Comparison of ENCODE assay signal across 22 cellular contexts in genomic region chr5:154482528-154483449, GRCh38. TPM values are rescaled to one million over a fixed set of nuclear protein-coding genes. Genes with fewer than 3 reads are reported as not detected.
DNase-seq lines count a peak whose midpoint lies in the region; ATAC-seq, FAIRE-seq and TF ChIP-seq lines count a peak whose summit lies in the region.
"Had no signal": no experiment of that assay in that cellular context is flagged by ENCODE, and none has a peak within 500 bp of the region (broad histone marks: within the 10 kb centered on the region; RNA-seq: fewer than 3 reads in every experiment).

No MANE protein-coding gene starts in this region.

- no peak overlapping the region for H4K8ac ChIP-seq in H1 (ENCODE audit: extremely low read depth, insufficient read depth, low read length)

- H2AK5ac ChIP-seq in H1 (ENCODE audit: low read depth, low read length): no peak overlapping the region; the same call in 1 of the 2 replicates

- TF ChIP-seq POLR2A in H1 (IDR thresholded peaks at IDR 0.05; ENCODE audit: control extremely low read depth in 1 of 2, low read depth in 2 of 2, low read length in 2 of 2): no peak

- DNase-seq in natural killer cell treated with Interleukin-12 subunit alpha and Interleukin-12 subunit beta and Interleukin-15 and Interleukin-18, amount 100 ng/mL, for 72 hours (ENCODE audit: low spot score): peak; percentile 13
- DNase-seq in natural killer cell: no peak
- DNase-seq in H1 (ENCODE audit: low read depth in 1 of 2, low spot score in 2 of 2): peak in 1 of 2 experiments; percentile 54
- DNase-seq in type B pancreatic cell (ENCODE audit: extremely low spot score, unreplicated experiment): no peak
- DNase-seq in GF-D8 (lab: John Stamatoyannopoulos, UW): no peak
- DNase-seq in T-helper 2 cell: no peak
- DNase-seq: activated effector memory CD4-positive, alpha-beta T cell treated with anti-CD3 and anti-CD28 coated beads, Interleukin-2, amount 50 U/mL, for 16 hours; aorta; COR-L47; foreskin keratinocyte; HCEC 1CT; lower lobe of right lung; MV-4-11; NCI-H2081 treated with DMSO at 0.1 percent for 48 hours; NCI-H774; Peyer's patch; stimulated activated CD4-positive, alpha-beta T cell treated with anti-CD3 and anti-CD28 coated beads, Interleukin-4, amount 100 ng/mL, for 4 hours; testis had no signal

- H3K4ac ChIP-seq in H1 (replicated peaks; ENCODE audit: insufficient read length, low read depth, low read length): no peak overlapping the region

- intact Hi-C loops in natural killer cell (cut with micrococcal nuclease): no loop called here

- H3K27me3 ChIP-seq in H1 (replicated peaks in 1 of 4; ENCODE audit: control insufficient read depth in 3 of 4, extremely low read depth in 1 of 4, insufficient read depth in 3 of 4, low read length in 3 of 4) (peaks cover 88 to 99% (median 94%) of the 10 kb centered on the region in 4 experiments), muscle layer of colon (ENCODE audit: control insufficient read depth in 1 of 2, insufficient read depth in 2 of 2, low read length in 2 of 2) (peaks cover 31 to 62% of the 10 kb centered on the region in 2 donors)
- H3K27me3 ChIP-seq: testis had no signal

- H3K18ac ChIP-seq in H1 (ENCODE audit: extremely low read depth, low read length): no peak overlapping the region; the same call in 1 of the 2 replicates

- no peak overlapping the region for H2BK120ac ChIP-seq in H1 (replicated peaks; ENCODE audit: low read depth, low read length)

- H3K27ac ChIP-seq in H1 (ENCODE audit: low read depth, low read length) (no peak overlapping the region), muscle layer of colon (ENCODE audit: low read depth, low read length) (peak overlapping the region; percentile 59)
- H3K27ac ChIP-seq: foreskin keratinocyte, lower lobe of right lung, neutrophil, testis had no signal

- H3K9me3 ChIP-seq in H1 (ENCODE audit: insufficient read depth in 2 of 2, low read depth in 1 of 2, low read length in 1 of 2): no peaks in the 10 kb centered on the region
- H3K9me3 ChIP-seq in muscle layer of colon (ENCODE audit: low read length): no peaks in the 10 kb centered on the region
- H3K9me3 ChIP-seq: lower lobe of right lung, neutrophil, Peyer's patch, testis had no signal

- H3K4me3 ChIP-seq in H1 (ENCODE audit: extremely low read depth in 1 of 4, insufficient read depth in 2 of 4, low read depth in 3 of 4, low read length in 4 of 4): peak overlapping the region in 2 of 4 experiments; percentile 4 to 35; a peak in 3 of 8 replicates
- peak overlapping the region in 1 of 2 donors; percentile 32 for H3K4me3 ChIP-seq in muscle layer of colon (ENCODE audit: low read depth in 1 of 2, low read length in 2 of 2)
- H3K4me3 ChIP-seq: lower lobe of right lung, Peyer's patch, testis had no signal

- H3K9ac ChIP-seq in H1 (replicated peaks in 1 of 4; ENCODE audit: extremely low read depth in 1 of 4, low read depth in 3 of 4, low read length in 3 of 4) (no peak overlapping the region), muscle layer of colon (ENCODE audit: low read length) (peak overlapping the region; percentile 12)

- no peak for FAIRE-seq in H1 (lab: Jason Lieb, UNC)
- FAIRE-seq: G401.6 had no signal

- H2BK20ac ChIP-seq in H1 (ENCODE audit: low read length): no peak overlapping the region

- H3K4me1 ChIP-seq in H1 (replicated peaks in 1 of 4; ENCODE audit: control insufficient read depth in 3 of 4, insufficient read depth in 4 of 4, low read length in 3 of 4) (peaks cover 22 to 59% (median 34%) of the 10 kb centered on the region in 4 experiments), muscle layer of colon (ENCODE audit: insufficient read depth, low read length) (peaks cover 63% of the 10 kb centered on the region)
- H3K4me1 ChIP-seq: foreskin keratinocyte had no signal

- no peak overlapping the region for H3K27ac Mint-ChIP-seq in natural killer cell treated with Interleukin-12 subunit alpha and Interleukin-12 subunit beta and Interleukin-15 and Interleukin-18, amount 100 ng/mL, for 72 hours
- H3K27ac Mint-ChIP-seq in natural killer cell (no peak overlapping the region), type B pancreatic cell (peak overlapping the region; percentile 45)

- no peak overlapping the region for H4K5ac ChIP-seq in H1 (ENCODE audit: insufficient read length, low read depth, low read length)

- no peaks in the 10 kb centered on the region for H3K79me1 ChIP-seq in H1 (ENCODE audit: low read depth, low read length)

- no peak for ATAC-seq in natural killer cell treated with Interleukin-12 subunit alpha and Interleukin-12 subunit beta and Interleukin-15 and Interleukin-18, amount 100 ng/mL, for 72 hours
- ATAC-seq in natural killer cell (no peak), GM19455 (IDR thresholded peaks at IDR 0.05; ENCODE audit: unreplicated experiment) (no peak)
- ATAC-seq: foreskin keratinocyte, lower lobe of right lung had no signal

- TF ChIP-seq RAD21 in H1 (IDR thresholded peaks at IDR 0.05 in 1 of 2, conservative IDR thresholded peaks at IDR 0.05 in 1 of 2; ENCODE audit: low read depth in 2 of 2, low read length in 2 of 2): no peak

- H3K27me3 Mint-ChIP-seq in natural killer cell treated with Interleukin-12 subunit alpha and Interleukin-12 subunit beta and Interleukin-15 and Interleukin-18, amount 100 ng/mL, for 72 hours: peaks cover 68 to 85% of the 10 kb centered on the region in 2 donors
- H3K27me3 Mint-ChIP-seq in natural killer cell (ENCODE audit: low read depth in 2 of 2) (peaks cover 72 to 82% of the 10 kb centered on the region in 2 donors), type B pancreatic cell (peaks cover 96% of the 10 kb centered on the region)

- no peak overlapping the region for H4K91ac ChIP-seq in H1 (replicated peaks; ENCODE audit: insufficient read length, low read length)

- H3K9me3 Mint-ChIP-seq in natural killer cell treated with Interleukin-12 subunit alpha and Interleukin-12 subunit beta and Interleukin-15 and Interleukin-18, amount 100 ng/mL, for 72 hours: no peaks in the 10 kb centered on the region
- no peaks in the 10 kb centered on the region for H3K9me3 Mint-ChIP-seq in natural killer cell
- H3K9me3 Mint-ChIP-seq in type B pancreatic cell: no peaks in the 10 kb centered on the region

- POLR2A ChIA-PET in H1 (lab: Charles Lee; ENCODE audit: partially characterized antibody): interaction anchor here (0.7 to 3.5 kb wide), 3 partner anchors 9 to 376 kb away, joined by 3 to 16 read pairs (median 4); partner anchors contain the start of gene CNOT8

- H3K4me3 Mint-ChIP-seq in natural killer cell treated with Interleukin-12 subunit alpha and Interleukin-12 subunit beta and Interleukin-15 and Interleukin-18, amount 100 ng/mL, for 72 hours: no peak overlapping the region
- no peak overlapping the region for H3K4me3 Mint-ChIP-seq in natural killer cell
- peak overlapping the region; percentile 79 for H3K4me3 Mint-ChIP-seq in type B pancreatic cell

- no peak for TF ChIP-seq EP300 in H1 (IDR thresholded peaks at IDR 0.05; ENCODE audit: borderline replicate concordance in 1 of 2, low read depth in 2 of 2, low read length in 2 of 2)

- H4K20me1 ChIP-seq in H1 (replicated peaks in 1 of 2; ENCODE audit: control insufficient read depth in 1 of 2, insufficient read depth in 2 of 2, low read length in 2 of 2): peaks cover 8 to 38% of the 10 kb centered on the region in 2 experiments

- peaks cover 3% of the 10 kb centered on the region; the same call in 1 of the 2 replicates for H3K23me2 ChIP-seq in H1 (ENCODE audit: low read depth, low read length)

- H3K79me2 ChIP-seq in H1 (ENCODE audit: control insufficient read depth in 1 of 2, insufficient read depth in 2 of 2, low read length in 2 of 2): no peaks in the 10 kb centered on the region

- no peaks in the 10 kb centered on the region for H3K36me3 Mint-ChIP-seq in natural killer cell treated with Interleukin-12 subunit alpha and Interleukin-12 subunit beta and Interleukin-15 and Interleukin-18, amount 100 ng/mL, for 72 hours
- no peaks in the 10 kb centered on the region for H3K36me3 Mint-ChIP-seq in natural killer cell
- H3K36me3 Mint-ChIP-seq in type B pancreatic cell: no peaks in the 10 kb centered on the region

- H2BK5ac ChIP-seq in H1 (ENCODE audit: low read depth, low read length): no peak overlapping the region

- H3K36me3 ChIP-seq in H1 (ENCODE audit: control insufficient read depth in 2 of 4, insufficient read depth in 4 of 4, low read length in 3 of 4): peaks cover 0 to 4% (median 0%) of the 10 kb centered on the region in 4 experiments; a peak in 1 of 8 replicates
- no peaks in the 10 kb centered on the region for H3K36me3 ChIP-seq in muscle layer of colon (ENCODE audit: insufficient read depth, low read length)
- H3K36me3 ChIP-seq: lower lobe of right lung, neutrophil, Peyer's patch had no signal

- H2BK15ac ChIP-seq in H1 (ENCODE audit: low read length): no peak overlapping the region

- no peak overlapping the region for H3K14ac ChIP-seq in H1 (ENCODE audit: insufficient read length)

- H3K4me2 ChIP-seq in H1 (ENCODE audit: insufficient read depth in 1 of 2, low read depth in 2 of 2, low read length in 2 of 2): peak overlapping the region; percentile 58 to 79

- TF ChIP-seq CTCF in natural killer cell (IDR thresholded peaks at IDR 0.05) (no peak), H1 (IDR thresholded peaks at IDR 0.05; ENCODE audit: control extremely low read depth in 1 of 3, insufficient read depth in 1 of 3, low read depth in 1 of 3, low read length in 3 of 3) (no peak), type B pancreatic cell (conservative IDR thresholded peaks at IDR 0.05) (no peak)

- no peak overlapping the region for H3K23ac ChIP-seq in H1 (ENCODE audit: insufficient read length)

- 4% methylated on average over 49 of the region's 49 CpGs; no CpG with 5 or more reads in 1 of the 2 experiments for WGBS in H1 (ENCODE audit: extremely low coverage in 1 of 2, insufficient coverage in 1 of 2, insufficient read length in 1 of 2, insufficient replicate concordance in 2 of 2, low coverage in 1 of 2, low lambda C conversion rate in 2 of 2, missing lambda C conversion rate in 1 of 2), 2 experiments

- H2AFZ ChIP-seq in H1 (ENCODE audit: low read length): no peak overlapping the region

- H3K56ac ChIP-seq in H1 (replicated peaks; ENCODE audit: insufficient read length, low read depth, low read length): no peak overlapping the region

- H3K4me1 Mint-ChIP-seq in natural killer cell treated with Interleukin-12 subunit alpha and Interleukin-12 subunit beta and Interleukin-15 and Interleukin-18, amount 100 ng/mL, for 72 hours (ENCODE audit: low read depth in 2 of 2): peaks cover 13 to 20% of the 10 kb centered on the region in 2 donors
- H3K4me1 Mint-ChIP-seq in natural killer cell (peaks cover 0 to 14% of the 10 kb centered on the region in 2 donors), type B pancreatic cell (ENCODE audit: unreplicated experiment) (peaks cover 59% of the 10 kb centered on the region)

- no peak overlapping the region for H2BK12ac ChIP-seq in H1 (ENCODE audit: low read depth, low read length)

- CTCF ChIA-PET in H1 (lab: Charles Lee; ENCODE audit: partially characterized antibody): interaction anchor here (2.1 to 6.4 kb wide), 5 partner anchors 9 to 128 kb away, joined by 16 to 61 read pairs (median 18); no protein-coding TSS in a partner anchor

RNA-seq across cellular contexts. Expression of gene HAND1, which starts 4.8 kb away (rescaled TPM):
- not detected for total RNA-seq in natural killer cell treated with Interleukin-12 subunit alpha and Interleukin-12 subunit beta and Interleukin-15 and Interleukin-18, amount 100 ng/mL, for 72 hours
- total RNA-seq in natural killer cell (not detected), type B pancreatic cell (ENCODE audit: low replicate concordance) (2.4 and 17.9 TPM in 2 replicates)
- total RNA-seq in H1 (2021; fragmentation: NEBNext Ultra II Directional; extraction: Animal tissue kit (Norgen Biotek cat#: 25700)): not detected in 2 replicates
- 0.06 TPM in 1 of 2 replicates, not detected in the other for polyA plus RNA-seq in H1 (2011; rRNA removed)
- polyA plus RNA-seq in H1 (2011; cell fraction: cytosol; rRNA removed): not detected
- polyA plus RNA-seq in H1 (2011; cell fraction: nucleus; rRNA removed): not detected
- 0.09 to 0.59 TPM (median 0.40 TPM) in 3 of 4 replicates, not detected in the other for polyA plus RNA-seq in H1 (2012, experiment 1 of 2)
- 1.2 TPM for polyA plus RNA-seq in H1 (2012, experiment 2 of 2)
- not detected for polyA plus RNA-seq in H1 (2013, experiment 1 of 2)
- not detected for polyA plus RNA-seq in H1 (2013, experiment 2 of 2)
- not detected in 2 replicates for polyA minus RNA-seq in H1 (2011; rRNA and poly(A)+ RNA removed)
- not detected for polyA minus RNA-seq in H1 (2011; cell fraction: cytosol; rRNA and poly(A)+ RNA removed)
- polyA minus RNA-seq in H1 (2011; cell fraction: nucleus; rRNA and poly(A)+ RNA removed): 0.40 TPM
- total RNA-seq: aorta, foreskin keratinocyte, testis had no signal
- polyA plus RNA-seq: aorta had no signal

RNA-seq across cellular contexts. Expression of gene SAP30L, which starts 37.0 kb away (rescaled TPM):
- total RNA-seq in natural killer cell treated with Interleukin-12 subunit alpha and Interleukin-12 subunit beta and Interleukin-15 and Interleukin-18, amount 100 ng/mL, for 72 hours: 10 to 100 TPM; 20.4 to 32.8 TPM
- total RNA-seq in natural killer cell: 10 to 100 TPM; 37.0 to 48.4 (median 47.6) TPM
- total RNA-seq in H1 (2021; fragmentation: NEBNext Ultra II Directional; extraction: Animal tissue kit (Norgen Biotek cat#: 25700)): 26.3 and 31.5 TPM in 2 replicates
- polyA plus RNA-seq in H1 (2011; rRNA removed): 8.3 and 12.2 TPM in 2 replicates
- 13.4 TPM for polyA plus RNA-seq in H1 (2011; cell fraction: cytosol; rRNA removed)
- 13.6 TPM for polyA plus RNA-seq in H1 (2011; cell fraction: nucleus; rRNA removed)
- 18.6 to 28.7 TPM (median 21.7 TPM) in 4 replicates for polyA plus RNA-seq in H1 (2012, experiment 1 of 2)
- 2.0 TPM for polyA plus RNA-seq in H1 (2012, experiment 2 of 2)
- 40.2 TPM for polyA plus RNA-seq in H1 (2013, experiment 1 of 2)
- 48.2 TPM for polyA plus RNA-seq in H1 (2013, experiment 2 of 2)
- polyA minus RNA-seq in H1 (2011; rRNA and poly(A)+ RNA removed): 12.1 and 15.0 TPM in 2 replicates
- polyA minus RNA-seq in H1 (2011; cell fraction: cytosol; rRNA and poly(A)+ RNA removed): 16.7 TPM
- 10.0 TPM for polyA minus RNA-seq in H1 (2011; cell fraction: nucleus; rRNA and poly(A)+ RNA removed)
- total RNA-seq in type B pancreatic cell (ENCODE audit: low replicate concordance): 39.4 and 43.7 TPM in 2 replicates
